ENCODE assay signal across 27 cellular contexts in genomic region chr17:14866266-14866665, GRCh38.
"Had no signal": no experiment of that assay in that cellular context is flagged by ENCODE, and none has a peak within 500 bp of the region (broad histone marks: within the 10 kb centered on the region; RNA-seq: fewer than 3 reads in every experiment).

No MANE protein-coding gene starts in this region.

- H3K4me2 ChIP-seq: hepatocyte had no signal

- H3K4me1 ChIP-seq: breast epithelium, gastroesophageal sphincter, left ventricle myocardium inferior, right atrium auricular region, testis, transverse colon had no signal

- ATAC-seq: activated T-cell treated with anti-CD3 and anti-CD28 coated beads, Interleukin-2, amount 50 U/mL, for 4 hours; activated T-helper 17 cell treated with anti-CD3 and anti-CD28 coated beads, Interleukin-2, amount 50 U/mL, for 72 hours; esophagus mucosa; gastroesophageal sphincter; natural killer cell had no signal

- H2AFZ ChIP-seq: hepatocyte, neural progenitor cell had no signal

- H3K27me3 ChIP-seq: breast epithelium, gastroesophageal sphincter, hepatocyte, neural progenitor cell, right atrium auricular region, testis, transverse colon had no signal

- H3K4me3 ChIP-seq: breast epithelium, gastroesophageal sphincter, hepatocyte, left ventricle myocardium inferior, lung, neural progenitor cell, right atrium auricular region, testis, transverse colon had no signal

- H3K9me3 ChIP-seq: breast epithelium, gastroesophageal sphincter, right atrium auricular region, testis, transverse colon had no signal

- H3K36me3 ChIP-seq: breast epithelium, gastroesophageal sphincter, left ventricle myocardium inferior, neural progenitor cell, right atrium auricular region, transverse colon had no signal

- H3K9ac ChIP-seq: neural progenitor cell had no signal

- H3K27ac ChIP-seq: breast epithelium, gastroesophageal sphincter, hepatocyte, left ventricle myocardium inferior, right atrium auricular region, testis, transverse colon had no signal

- DNase-seq: activated CD4-positive, alpha-beta memory T cell treated with anti-CD3 and anti-CD28 coated beads, Interleukin-2, amount 10 ng/mL, durations not matched to agents 7 days and 5 days; activated CD4-positive, alpha-beta T cell treated with anti-CD3 and anti-CD28 coated beads, Interleukin-2, amount 10 ng/mL, durations not matched to agents 24 days and 14 days; activated CD4-positive, CD25-positive, alpha-beta regulatory T cell treated with anti-CD3 and anti-CD28 coated beads, Interleukin-2, amount 50 U/mL, for 72 hours; activated gamma-delta T cell treated with Interleukin-2 at 50 U/mL for 16 hours; activated naive CD4-positive, alpha-beta T cell treated with anti-CD3 and anti-CD28 coated beads, Interleukin-2, amount 50 U/mL, for 16 hours; activated T-cell treated with anti-CD3 and anti-CD28 coated beads, Interleukin-2, amount 50 U/mL, for 4 hours; central memory CD4-positive, alpha-beta T cell; endodermal cell; islet precursor cell; left ventricle myocardium inferior; mesendoderm; natural killer cell; occipital lobe; stimulated activated CD4-positive, alpha-beta T cell treated with anti-CD3 and anti-CD28 coated beads, Interleukin-15, amount 100 ng/mL, for 24 hours; stimulated activated CD4-positive, alpha-beta T cell treated with anti-CD3 and anti-CD28 coated beads, Interleukin-2, amount 100 ng/mL, for 24 hours; stimulated activated naive CD4-positive, alpha-beta T cell treated with Interleukin-2 at 50 U/mL for 16 hours; T-helper 2 cell; testis; transverse colon had no signal
